1 cellular context compared by ENCODE assay signal in the genomic region with DNA sequence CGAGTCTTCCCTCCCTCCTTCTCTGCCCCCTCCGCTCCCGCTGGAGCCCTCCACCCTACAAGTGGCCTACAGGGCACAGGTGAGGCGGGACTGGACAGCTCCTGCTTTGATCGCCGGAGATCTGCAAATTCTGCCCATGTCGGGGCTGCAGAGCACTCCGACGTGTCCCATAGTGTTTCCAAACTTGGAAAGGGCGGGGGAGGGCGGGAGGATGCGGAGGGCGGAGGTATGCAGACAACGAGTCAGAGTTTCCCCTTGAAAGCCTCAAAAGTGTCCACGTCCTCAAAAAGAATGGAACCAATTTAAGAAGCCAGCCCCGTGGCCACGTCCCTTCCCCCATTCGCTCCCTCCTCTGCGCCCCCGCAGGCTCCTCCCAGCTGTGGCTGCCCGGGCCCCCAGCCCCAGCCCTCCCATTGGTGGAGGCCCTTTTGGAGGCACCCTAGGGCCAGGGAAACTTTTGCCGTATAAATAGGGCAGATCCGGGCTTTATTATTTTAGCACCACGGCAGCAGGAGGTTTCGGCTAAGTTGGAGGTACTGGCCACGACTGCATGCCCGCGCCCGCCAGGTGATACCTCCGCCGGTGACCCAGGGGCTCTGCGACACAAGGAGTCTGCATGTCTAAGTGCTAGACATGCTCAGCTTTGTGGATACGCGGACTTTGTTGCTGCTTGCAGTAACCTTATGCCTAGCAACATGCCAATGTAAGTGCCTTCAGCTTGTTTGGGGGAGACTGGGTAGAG.
A peak's percentile ranks its signal among the peaks of the same experiment; 100 is the strongest.
TF ChIP-seq lines count a peak whose summit lies in the region.

A gene (plus strand): TSS at position 497 of the 742 bp plus-strand sequence. CDS start 137 bp downstream, at position 634.

TF ChIP-seq in WTC11, 78 proteins besides CTCF, POLR2A, EP300 and RAD21 (continued from another document and continues in another):
- TF ChIP-seq, protein P1, sequence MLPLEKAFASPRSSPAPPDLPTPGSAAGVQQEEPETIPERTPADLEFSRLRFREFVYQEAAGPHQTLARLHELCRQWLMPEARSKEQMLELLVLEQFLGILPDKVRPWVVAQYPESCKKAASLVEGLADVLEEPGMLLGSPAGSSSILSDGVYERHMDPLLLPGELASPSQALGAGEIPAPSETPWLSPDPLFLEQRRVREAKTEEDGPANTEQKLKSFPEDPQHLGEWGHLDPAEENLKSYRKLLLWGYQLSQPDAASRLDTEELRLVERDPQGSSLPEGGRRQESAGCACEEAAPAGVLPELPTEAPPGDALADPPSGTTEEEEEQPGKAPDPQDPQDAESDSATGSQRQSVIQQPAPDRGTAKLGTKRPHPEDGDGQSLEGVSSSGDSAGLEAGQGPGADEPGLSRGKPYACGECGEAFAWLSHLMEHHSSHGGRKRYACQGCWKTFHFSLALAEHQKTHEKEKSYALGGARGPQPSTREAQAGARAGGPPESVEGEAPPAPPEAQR (CRISPR knock-in tag; IDR thresholded peaks at IDR 0.05): no peak
- TF ChIP-seq OVOL2 (CRISPR knock-in tag; IDR thresholded peaks at IDR 0.05; ENCODE audit: borderline replicate concordance): no peak
- TF ChIP-seq ETV6 (CRISPR knock-in tag; IDR thresholded peaks at IDR 0.05): no peak
- TF ChIP-seq, protein P2, sequence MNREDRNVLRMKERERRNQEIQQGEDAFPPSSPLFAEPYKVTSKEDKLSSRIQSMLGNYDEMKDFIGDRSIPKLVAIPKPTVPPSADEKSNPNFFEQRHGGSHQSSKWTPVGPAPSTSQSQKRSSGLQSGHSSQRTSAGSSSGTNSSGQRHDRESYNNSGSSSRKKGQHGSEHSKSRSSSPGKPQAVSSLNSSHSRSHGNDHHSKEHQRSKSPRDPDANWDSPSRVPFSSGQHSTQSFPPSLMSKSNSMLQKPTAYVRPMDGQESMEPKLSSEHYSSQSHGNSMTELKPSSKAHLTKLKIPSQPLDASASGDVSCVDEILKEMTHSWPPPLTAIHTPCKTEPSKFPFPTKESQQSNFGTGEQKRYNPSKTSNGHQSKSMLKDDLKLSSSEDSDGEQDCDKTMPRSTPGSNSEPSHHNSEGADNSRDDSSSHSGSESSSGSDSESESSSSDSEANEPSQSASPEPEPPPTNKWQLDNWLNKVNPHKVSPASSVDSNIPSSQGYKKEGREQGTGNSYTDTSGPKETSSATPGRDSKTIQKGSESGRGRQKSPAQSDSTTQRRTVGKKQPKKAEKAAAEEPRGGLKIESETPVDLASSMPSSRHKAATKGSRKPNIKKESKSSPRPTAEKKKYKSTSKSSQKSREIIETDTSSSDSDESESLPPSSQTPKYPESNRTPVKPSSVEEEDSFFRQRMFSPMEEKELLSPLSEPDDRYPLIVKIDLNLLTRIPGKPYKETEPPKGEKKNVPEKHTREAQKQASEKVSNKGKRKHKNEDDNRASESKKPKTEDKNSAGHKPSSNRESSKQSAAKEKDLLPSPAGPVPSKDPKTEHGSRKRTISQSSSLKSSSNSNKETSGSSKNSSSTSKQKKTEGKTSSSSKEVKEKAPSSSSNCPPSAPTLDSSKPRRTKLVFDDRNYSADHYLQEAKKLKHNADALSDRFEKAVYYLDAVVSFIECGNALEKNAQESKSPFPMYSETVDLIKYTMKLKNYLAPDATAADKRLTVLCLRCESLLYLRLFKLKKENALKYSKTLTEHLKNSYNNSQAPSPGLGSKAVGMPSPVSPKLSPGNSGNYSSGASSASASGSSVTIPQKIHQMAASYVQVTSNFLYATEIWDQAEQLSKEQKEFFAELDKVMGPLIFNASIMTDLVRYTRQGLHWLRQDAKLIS (CRISPR knock-in tag; IDR thresholded peaks at IDR 0.05; ENCODE audit: borderline replicate concordance): no peak
- TF ChIP-seq, protein P3, sequence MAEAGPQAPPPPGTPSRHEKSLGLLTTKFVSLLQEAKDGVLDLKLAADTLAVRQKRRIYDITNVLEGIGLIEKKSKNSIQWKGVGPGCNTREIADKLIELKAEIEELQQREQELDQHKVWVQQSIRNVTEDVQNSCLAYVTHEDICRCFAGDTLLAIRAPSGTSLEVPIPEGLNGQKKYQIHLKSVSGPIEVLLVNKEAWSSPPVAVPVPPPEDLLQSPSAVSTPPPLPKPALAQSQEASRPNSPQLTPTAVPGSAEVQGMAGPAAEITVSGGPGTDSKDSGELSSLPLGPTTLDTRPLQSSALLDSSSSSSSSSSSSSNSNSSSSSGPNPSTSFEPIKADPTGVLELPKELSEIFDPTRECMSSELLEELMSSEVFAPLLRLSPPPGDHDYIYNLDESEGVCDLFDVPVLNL (CRISPR knock-in tag; IDR thresholded peaks at IDR 0.05; ENCODE audit: borderline replicate concordance, low read depth): no peak
- TF ChIP-seq, protein P4, sequence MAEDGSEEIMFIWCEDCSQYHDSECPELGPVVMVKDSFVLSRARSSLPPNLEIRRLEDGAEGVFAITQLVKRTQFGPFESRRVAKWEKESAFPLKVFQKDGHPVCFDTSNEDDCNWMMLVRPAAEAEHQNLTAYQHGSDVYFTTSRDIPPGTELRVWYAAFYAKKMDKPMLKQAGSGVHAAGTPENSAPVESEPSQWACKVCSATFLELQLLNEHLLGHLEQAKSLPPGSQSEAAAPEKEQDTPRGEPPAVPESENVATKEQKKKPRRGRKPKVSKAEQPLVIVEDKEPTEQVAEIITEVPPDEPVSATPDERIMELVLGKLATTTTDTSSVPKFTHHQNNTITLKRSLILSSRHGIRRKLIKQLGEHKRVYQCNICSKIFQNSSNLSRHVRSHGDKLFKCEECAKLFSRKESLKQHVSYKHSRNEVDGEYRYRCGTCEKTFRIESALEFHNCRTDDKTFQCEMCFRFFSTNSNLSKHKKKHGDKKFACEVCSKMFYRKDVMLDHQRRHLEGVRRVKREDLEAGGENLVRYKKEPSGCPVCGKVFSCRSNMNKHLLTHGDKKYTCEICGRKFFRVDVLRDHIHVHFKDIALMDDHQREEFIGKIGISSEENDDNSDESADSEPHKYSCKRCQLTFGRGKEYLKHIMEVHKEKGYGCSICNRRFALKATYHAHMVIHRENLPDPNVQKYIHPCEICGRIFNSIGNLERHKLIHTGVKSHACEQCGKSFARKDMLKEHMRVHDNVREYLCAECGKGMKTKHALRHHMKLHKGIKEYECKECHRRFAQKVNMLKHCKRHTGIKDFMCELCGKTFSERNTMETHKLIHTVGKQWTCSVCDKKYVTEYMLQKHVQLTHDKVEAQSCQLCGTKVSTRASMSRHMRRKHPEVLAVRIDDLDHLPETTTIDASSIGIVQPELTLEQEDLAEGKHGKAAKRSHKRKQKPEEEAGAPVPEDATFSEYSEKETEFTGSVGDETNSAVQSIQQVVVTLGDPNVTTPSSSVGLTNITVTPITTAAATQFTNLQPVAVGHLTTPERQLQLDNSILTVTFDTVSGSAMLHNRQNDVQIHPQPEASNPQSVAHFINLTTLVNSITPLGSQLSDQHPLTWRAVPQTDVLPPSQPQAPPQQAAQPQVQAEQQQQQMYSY (CRISPR knock-in tag; IDR thresholded peaks at IDR 0.05): no peak
- TF ChIP-seq, protein P5, sequence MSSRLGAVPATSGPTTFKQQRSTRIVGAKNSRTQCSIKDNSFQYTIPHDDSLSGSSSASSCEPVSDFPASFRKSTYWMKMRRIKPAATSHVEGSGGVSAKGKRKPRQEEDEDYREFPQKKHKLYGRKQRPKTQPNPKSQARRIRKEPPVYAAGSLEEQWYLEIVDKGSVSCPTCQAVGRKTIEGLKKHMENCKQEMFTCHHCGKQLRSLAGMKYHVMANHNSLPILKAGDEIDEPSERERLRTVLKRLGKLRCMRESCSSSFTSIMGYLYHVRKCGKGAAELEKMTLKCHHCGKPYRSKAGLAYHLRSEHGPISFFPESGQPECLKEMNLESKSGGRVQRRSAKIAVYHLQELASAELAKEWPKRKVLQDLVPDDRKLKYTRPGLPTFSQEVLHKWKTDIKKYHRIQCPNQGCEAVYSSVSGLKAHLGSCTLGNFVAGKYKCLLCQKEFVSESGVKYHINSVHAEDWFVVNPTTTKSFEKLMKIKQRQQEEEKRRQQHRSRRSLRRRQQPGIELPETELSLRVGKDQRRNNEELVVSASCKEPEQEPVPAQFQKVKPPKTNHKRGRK (CRISPR knock-in tag; IDR thresholded peaks at IDR 0.05; ENCODE audit: borderline replicate concordance): no peak
- no peak for TF ChIP-seq TEAD4 (CRISPR knock-in tag; IDR thresholded peaks at IDR 0.05)
- TF ChIP-seq SMAD4 (CRISPR knock-in tag; IDR thresholded peaks at IDR 0.05): no peak
- TF ChIP-seq CBFB (CRISPR knock-in tag; IDR thresholded peaks at IDR 0.05; ENCODE audit: low read depth): no peak
- no peak for TF ChIP-seq MXD4 (CRISPR knock-in tag; IDR thresholded peaks at IDR 0.05; ENCODE audit: borderline replicate concordance)
- peak; percentile 58 for TF ChIP-seq NFYB (CRISPR knock-in tag; conservative IDR thresholded peaks at IDR 0.05; ENCODE audit: low read depth)
- TF ChIP-seq NR3C1 (CRISPR knock-in tag; conservative IDR thresholded peaks at IDR 0.05; ENCODE audit: low read depth): no peak
- no peak for TF ChIP-seq FOXJ3 (CRISPR knock-in tag; IDR thresholded peaks at IDR 0.05; ENCODE audit: borderline replicate concordance)
- TF ChIP-seq, protein P6, sequence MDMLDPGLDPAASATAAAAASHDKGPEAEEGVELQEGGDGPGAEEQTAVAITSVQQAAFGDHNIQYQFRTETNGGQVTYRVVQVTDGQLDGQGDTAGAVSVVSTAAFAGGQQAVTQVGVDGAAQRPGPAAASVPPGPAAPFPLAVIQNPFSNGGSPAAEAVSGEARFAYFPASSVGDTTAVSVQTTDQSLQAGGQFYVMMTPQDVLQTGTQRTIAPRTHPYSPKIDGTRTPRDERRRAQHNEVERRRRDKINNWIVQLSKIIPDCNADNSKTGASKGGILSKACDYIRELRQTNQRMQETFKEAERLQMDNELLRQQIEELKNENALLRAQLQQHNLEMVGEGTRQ (CRISPR knock-in tag; IDR thresholded peaks at IDR 0.05): no peak
- TF ChIP-seq SP1 (CRISPR knock-in tag; conservative IDR thresholded peaks at IDR 0.05): peak; percentile 17; the same call in 1 of the 2 replicates
- TF ChIP-seq ZNF671 (CRISPR knock-in tag; IDR thresholded peaks at IDR 0.05): no peak
- TF ChIP-seq, protein P7, sequence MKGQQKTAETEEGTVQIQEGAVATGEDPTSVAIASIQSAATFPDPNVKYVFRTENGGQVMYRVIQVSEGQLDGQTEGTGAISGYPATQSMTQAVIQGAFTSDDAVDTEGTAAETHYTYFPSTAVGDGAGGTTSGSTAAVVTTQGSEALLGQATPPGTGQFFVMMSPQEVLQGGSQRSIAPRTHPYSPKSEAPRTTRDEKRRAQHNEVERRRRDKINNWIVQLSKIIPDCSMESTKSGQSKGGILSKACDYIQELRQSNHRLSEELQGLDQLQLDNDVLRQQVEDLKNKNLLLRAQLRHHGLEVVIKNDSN (CRISPR knock-in tag; IDR thresholded peaks at IDR 0.05): no peak
- 0 out of 2 replicates have a peak, but pooled peaks have one; percentile 23 for TF ChIP-seq CREB1 (CRISPR knock-in tag; IDR thresholded peaks at IDR 0.05)
- TF ChIP-seq FOXP1 (CRISPR knock-in tag; IDR thresholded peaks at IDR 0.05; ENCODE audit: borderline replicate concordance): peak; percentile 73; the same call in 1 of the 2 replicates
- TF ChIP-seq, protein P8, sequence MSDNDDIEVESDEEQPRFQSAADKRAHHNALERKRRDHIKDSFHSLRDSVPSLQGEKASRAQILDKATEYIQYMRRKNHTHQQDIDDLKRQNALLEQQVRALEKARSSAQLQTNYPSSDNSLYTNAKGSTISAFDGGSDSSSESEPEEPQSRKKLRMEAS (CRISPR knock-in tag; IDR thresholded peaks at IDR 0.05): 0 out of 2 replicates have a peak, but pooled peaks have one; percentile 18
- TF ChIP-seq ZNF232 (CRISPR knock-in tag; IDR thresholded peaks at IDR 0.05): no peak
- TF ChIP-seq, protein P9, sequence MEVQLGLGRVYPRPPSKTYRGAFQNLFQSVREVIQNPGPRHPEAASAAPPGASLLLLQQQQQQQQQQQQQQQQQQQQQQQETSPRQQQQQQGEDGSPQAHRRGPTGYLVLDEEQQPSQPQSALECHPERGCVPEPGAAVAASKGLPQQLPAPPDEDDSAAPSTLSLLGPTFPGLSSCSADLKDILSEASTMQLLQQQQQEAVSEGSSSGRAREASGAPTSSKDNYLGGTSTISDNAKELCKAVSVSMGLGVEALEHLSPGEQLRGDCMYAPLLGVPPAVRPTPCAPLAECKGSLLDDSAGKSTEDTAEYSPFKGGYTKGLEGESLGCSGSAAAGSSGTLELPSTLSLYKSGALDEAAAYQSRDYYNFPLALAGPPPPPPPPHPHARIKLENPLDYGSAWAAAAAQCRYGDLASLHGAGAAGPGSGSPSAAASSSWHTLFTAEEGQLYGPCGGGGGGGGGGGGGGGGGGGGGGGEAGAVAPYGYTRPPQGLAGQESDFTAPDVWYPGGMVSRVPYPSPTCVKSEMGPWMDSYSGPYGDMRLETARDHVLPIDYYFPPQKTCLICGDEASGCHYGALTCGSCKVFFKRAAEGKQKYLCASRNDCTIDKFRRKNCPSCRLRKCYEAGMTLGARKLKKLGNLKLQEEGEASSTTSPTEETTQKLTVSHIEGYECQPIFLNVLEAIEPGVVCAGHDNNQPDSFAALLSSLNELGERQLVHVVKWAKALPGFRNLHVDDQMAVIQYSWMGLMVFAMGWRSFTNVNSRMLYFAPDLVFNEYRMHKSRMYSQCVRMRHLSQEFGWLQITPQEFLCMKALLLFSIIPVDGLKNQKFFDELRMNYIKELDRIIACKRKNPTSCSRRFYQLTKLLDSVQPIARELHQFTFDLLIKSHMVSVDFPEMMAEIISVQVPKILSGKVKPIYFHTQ (CRISPR knock-in tag; IDR thresholded peaks at IDR 0.05): no peak
- no peak for TF ChIP-seq IRF2 (CRISPR knock-in tag; IDR thresholded peaks at IDR 0.05; ENCODE audit: borderline replicate concordance, low read depth)
- no peak for TF ChIP-seq SMAD3 (CRISPR knock-in tag; IDR thresholded peaks at IDR 0.05; ENCODE audit: borderline replicate concordance)
- TF ChIP-seq, protein P10, sequence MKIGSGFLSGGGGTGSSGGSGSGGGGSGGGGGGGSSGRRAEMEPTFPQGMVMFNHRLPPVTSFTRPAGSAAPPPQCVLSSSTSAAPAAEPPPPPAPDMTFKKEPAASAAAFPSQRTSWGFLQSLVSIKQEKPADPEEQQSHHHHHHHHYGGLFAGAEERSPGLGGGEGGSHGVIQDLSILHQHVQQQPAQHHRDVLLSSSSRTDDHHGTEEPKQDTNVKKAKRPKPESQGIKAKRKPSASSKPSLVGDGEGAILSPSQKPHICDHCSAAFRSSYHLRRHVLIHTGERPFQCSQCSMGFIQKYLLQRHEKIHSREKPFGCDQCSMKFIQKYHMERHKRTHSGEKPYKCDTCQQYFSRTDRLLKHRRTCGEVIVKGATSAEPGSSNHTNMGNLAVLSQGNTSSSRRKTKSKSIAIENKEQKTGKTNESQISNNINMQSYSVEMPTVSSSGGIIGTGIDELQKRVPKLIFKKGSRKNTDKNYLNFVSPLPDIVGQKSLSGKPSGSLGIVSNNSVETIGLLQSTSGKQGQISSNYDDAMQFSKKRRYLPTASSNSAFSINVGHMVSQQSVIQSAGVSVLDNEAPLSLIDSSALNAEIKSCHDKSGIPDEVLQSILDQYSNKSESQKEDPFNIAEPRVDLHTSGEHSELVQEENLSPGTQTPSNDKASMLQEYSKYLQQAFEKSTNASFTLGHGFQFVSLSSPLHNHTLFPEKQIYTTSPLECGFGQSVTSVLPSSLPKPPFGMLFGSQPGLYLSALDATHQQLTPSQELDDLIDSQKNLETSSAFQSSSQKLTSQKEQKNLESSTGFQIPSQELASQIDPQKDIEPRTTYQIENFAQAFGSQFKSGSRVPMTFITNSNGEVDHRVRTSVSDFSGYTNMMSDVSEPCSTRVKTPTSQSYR (CRISPR knock-in tag; IDR thresholded peaks at IDR 0.05): 0 out of 2 replicates have a peak, but pooled peaks have one; percentile 10
- TF ChIP-seq GABPB1 (CRISPR knock-in tag; IDR thresholded peaks at IDR 0.05): no peak
- no peak for TF ChIP-seq ZNF396 (CRISPR knock-in tag; IDR thresholded peaks at IDR 0.05; ENCODE audit: borderline replicate concordance)
- no peak for TF ChIP-seq NR2C2 (CRISPR knock-in tag; IDR thresholded peaks at IDR 0.05)
- TF ChIP-seq, protein P11, sequence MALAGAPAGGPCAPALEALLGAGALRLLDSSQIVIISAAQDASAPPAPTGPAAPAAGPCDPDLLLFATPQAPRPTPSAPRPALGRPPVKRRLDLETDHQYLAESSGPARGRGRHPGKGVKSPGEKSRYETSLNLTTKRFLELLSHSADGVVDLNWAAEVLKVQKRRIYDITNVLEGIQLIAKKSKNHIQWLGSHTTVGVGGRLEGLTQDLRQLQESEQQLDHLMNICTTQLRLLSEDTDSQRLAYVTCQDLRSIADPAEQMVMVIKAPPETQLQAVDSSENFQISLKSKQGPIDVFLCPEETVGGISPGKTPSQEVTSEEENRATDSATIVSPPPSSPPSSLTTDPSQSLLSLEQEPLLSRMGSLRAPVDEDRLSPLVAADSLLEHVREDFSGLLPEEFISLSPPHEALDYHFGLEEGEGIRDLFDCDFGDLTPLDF (CRISPR knock-in tag; IDR thresholded peaks at IDR 0.05): no peak
